In the genomic region with DNA sequence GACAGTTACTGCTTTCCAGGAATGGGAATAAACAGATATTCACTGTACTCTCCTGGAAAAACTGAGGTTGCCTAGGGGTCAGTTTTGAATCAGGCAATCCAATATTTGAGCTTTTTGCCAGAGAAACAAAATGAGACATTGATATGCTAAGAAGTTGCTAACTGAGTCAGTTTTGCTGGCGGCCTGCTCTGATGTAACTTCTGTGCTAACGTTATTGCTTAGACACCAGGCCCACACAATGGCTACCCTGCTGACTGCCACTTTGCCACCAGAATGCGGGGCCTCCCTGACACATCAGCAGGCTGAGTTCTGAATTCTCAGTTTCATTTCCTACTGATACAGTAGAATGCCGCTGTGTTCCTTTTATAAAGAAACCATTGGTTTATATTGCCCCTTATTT, we compare ENCODE assay signal across 15 cellular contexts. TPM values are rescaled to one million over a fixed set of nuclear protein-coding genes. Genes with fewer than 3 reads are reported as not detected.
DNase-seq lines count a peak whose midpoint lies in the region; ATAC-seq and TF ChIP-seq lines count a peak whose summit lies in the region.
"Had no signal": no experiment of that assay in that cellular context is flagged by ENCODE, and none has a peak within 500 bp of the region (broad histone marks: within the 10 kb centered on the region; RNA-seq: fewer than 3 reads in every experiment).

No MANE protein-coding gene starts in this region.

- intact Hi-C loops in transverse colon (cut with DNase I; ENCODE audit: low total_unique reads): no loop called here

- H3K4me1 Mint-ChIP-seq in endodermal cell: peaks cover 7% of the 10 kb centered on the region
- H3K4me1 Mint-ChIP-seq: activated naive CD4-positive, alpha-beta T cell treated with anti-CD3 and anti-CD28 coated beads, Interleukin-2, amount 50 U/mL, for 24 hours had no signal

- TF ChIP-seq POLR2A in transverse colon (IDR thresholded peaks at IDR 0.05): no peak

- no peaks in the 10 kb centered on the region for H3K36me3 Mint-ChIP-seq in endodermal cell (ENCODE audit: low read depth)
- H3K36me3 Mint-ChIP-seq: activated naive CD4-positive, alpha-beta T cell treated with anti-CD3 and anti-CD28 coated beads, Interleukin-2, amount 50 U/mL, for 24 hours had no signal

- no peak for ATAC-seq in HG02981 (IDR thresholded peaks at IDR 0.05; ENCODE audit: unreplicated experiment)
- no peak for ATAC-seq in GM21367 (IDR thresholded peaks at IDR 0.05; ENCODE audit: unreplicated experiment)

- H3K4me1 ChIP-seq in KMS-11 (ENCODE audit: low read depth, poor library complexity, severe bottlenecking) (peaks cover 11% of the 10 kb centered on the region), endodermal cell (ENCODE audit: control insufficient read depth, insufficient read depth, low read length) (peaks cover 3% of the 10 kb centered on the region), transverse colon (no peaks in the 10 kb centered on the region)
- H3K4me1 ChIP-seq: SJSA1, vagina had no signal

- H2AFZ ChIP-seq in KMS-11 (ENCODE audit: low read depth): peak overlapping the region; percentile 31; the same call in 1 of the 2 replicates

- peak; percentile 25 for DNase-seq in stimulated activated CD4-positive, alpha-beta T cell treated with anti-CD3 and anti-CD28 coated beads, Interleukin-1b, Interleukin-23, amount 100 ng/mL, for 48 hours
- no peak for DNase-seq in stimulated activated CD4-positive, alpha-beta T cell treated with anti-CD3 and anti-CD28 coated beads, Interleukin-2, amount 100 ng/mL, for 48 hours
- DNase-seq in endodermal cell (peak; percentile 60), transverse colon (peak; percentile 13)
- DNase-seq in activated CD4-positive, CD25-positive, alpha-beta regulatory T cell treated with anti-CD3 and anti-CD28 coated beads, Interleukin-2, amount 50 U/mL, for 72 hours: no peak
- DNase-seq: activated CD4-positive, alpha-beta T cell treated with anti-CD3 and anti-CD28 coated beads, Interleukin-2, amount 50 U/mL, for 1 hour; HCEC 1CT; islet precursor cell; NCI-H510A treated with DMSO at 0.1 percent for 48 hours had no signal

- H3K27ac Mint-ChIP-seq in endodermal cell: no peak overlapping the region
- H3K27ac Mint-ChIP-seq: activated naive CD4-positive, alpha-beta T cell treated with anti-CD3 and anti-CD28 coated beads, Interleukin-2, amount 50 U/mL, for 24 hours had no signal

- 26 to 50% methylated on average over 3 to 4 of the region's 4 CpGs for WGBS in endodermal cell (ENCODE audit: insufficient coverage in 1 of 2, insufficient read length in 1 of 2), 2 experiments
- WGBS in transverse colon (ENCODE audit: low coverage in 1 of 2), 2 donors: 70% methylated on average over 4 of the region's 4 CpGs; no CpG with 5 or more reads in 1 of the 2 donors

- no peaks in the 10 kb centered on the region for H3K9me3 Mint-ChIP-seq in endodermal cell
- H3K9me3 Mint-ChIP-seq: activated naive CD4-positive, alpha-beta T cell treated with anti-CD3 and anti-CD28 coated beads, Interleukin-2, amount 50 U/mL, for 24 hours had no signal

- peak overlapping the region; percentile 11; the same call in 1 of the 2 replicates for H3K4me2 ChIP-seq in KMS-11

- no peaks in the 10 kb centered on the region for H3K79me2 ChIP-seq in KMS-11 (ENCODE audit: insufficient read depth, low read depth)

- no peaks in the 10 kb centered on the region for H3K27me3 ChIP-seq in KMS-11 (ENCODE audit: insufficient read depth, low read depth)
- no peaks in the 10 kb centered on the region for H3K27me3 ChIP-seq in endodermal cell (ENCODE audit: control insufficient read depth, insufficient read depth, low read length, poor library complexity, severe bottlenecking)
- H3K27me3 ChIP-seq in transverse colon: no peaks in the 10 kb centered on the region
- H3K27me3 ChIP-seq: SJSA1, vagina had no signal

- H3K4me3 ChIP-seq in KMS-11 (IDR thresholded peaks at IDR 0.05; ENCODE audit: insufficient read depth, low read depth, low read length): no peak overlapping the region
- H3K4me3 ChIP-seq in endodermal cell (ENCODE audit: low read length): no peak overlapping the region
- H3K4me3 ChIP-seq in transverse colon: no peak overlapping the region
- H3K4me3 ChIP-seq: SJSA1, vagina had no signal

- TF ChIP-seq CTCF in KMS-11 (conservative IDR thresholded peaks at IDR 0.05; ENCODE audit: low read depth, low read length) (no peak), endodermal cell (conservative IDR thresholded peaks at IDR 0.05) (no peak), transverse colon (IDR thresholded peaks at IDR 0.05) (no peak)

- H3K4me3 Mint-ChIP-seq in endodermal cell: no peak overlapping the region
- H3K4me3 Mint-ChIP-seq: activated naive CD4-positive, alpha-beta T cell treated with anti-CD3 and anti-CD28 coated beads, Interleukin-2, amount 50 U/mL, for 24 hours had no signal

- H3K9ac ChIP-seq in KMS-11 (no peak overlapping the region), endodermal cell (ENCODE audit: extremely low read depth, low read length, poor library complexity, severe bottlenecking) (no peak overlapping the region)

- H4K20me1 ChIP-seq in KMS-11 (ENCODE audit: insufficient read depth): no peaks in the 10 kb centered on the region

- H3K27ac ChIP-seq in KMS-11: peak overlapping the region; percentile 8; the same call in 1 of the 2 replicates
- peak overlapping the region; percentile 76 for H3K27ac ChIP-seq in endodermal cell (ENCODE audit: low read depth, low read length)
- H3K27ac ChIP-seq in transverse colon: no peak overlapping the region
- H3K27ac ChIP-seq: SJSA1, vagina had no signal

- TF ChIP-seq EP300 in transverse colon (IDR thresholded peaks at IDR 0.05; ENCODE audit: low read depth): no peak

- H3K36me3 ChIP-seq in KMS-11 (ENCODE audit: insufficient read depth) (no peaks in the 10 kb centered on the region), endodermal cell (ENCODE audit: control insufficient read depth, insufficient read depth, low read length) (no peaks in the 10 kb centered on the region), transverse colon (no peaks in the 10 kb centered on the region)
- H3K36me3 ChIP-seq: SJSA1, vagina had no signal

- in situ Hi-C loops in transverse colon (cut with MboI; ENCODE audit: low pct_ligation_motif_present in 1 of 4, low pct_unique_long_range_greater_than_20kb in 1 of 4, low sequenced_read_pairs in 3 of 4): loop anchor here in 1 of 4 donors (25.0 kb wide), 1 partner anchor 179 kb away; no protein-coding TSS in a partner anchor

- H3K9me3 ChIP-seq in endodermal cell (ENCODE audit: control insufficient read depth, low read length) (no peaks in the 10 kb centered on the region), transverse colon (no peaks in the 10 kb centered on the region)
- H3K9me3 ChIP-seq: SJSA1, vagina had no signal

- H3K27me3 Mint-ChIP-seq in endodermal cell (ENCODE audit: insufficient read depth): peaks cover 3% of the 10 kb centered on the region

RNA-seq across cellular contexts. Expression of a gene that starts 18.2 kb away (rescaled TPM):
- total RNA-seq in endodermal cell (10 to 100 TPM; 34.5 to 37.5 TPM), transverse colon (1 to 10 TPM; 2.2 to 8.6 (median 4.0) TPM)
- polyA plus RNA-seq in endodermal cell (2013, experiment 1 of 2): 37.8 TPM
- polyA plus RNA-seq in endodermal cell (2013, experiment 2 of 2): 36.2 TPM

Comparison
In these comparisons a context has a peak if more than half of its experiments do, and no peak if none do; other contexts are left out.
1. DNase-seq: peak in stimulated activated CD4-positive, alpha-beta T cell treated with anti-CD3 and anti-CD28 coated beads, Interleukin-1b, Interleukin-23, amount 100 ng/mL, for 48 hours (single experiment), endodermal cell (single experiment) and transverse colon (single experiment); none in stimulated activated CD4-positive, alpha-beta T cell treated with anti-CD3 and anti-CD28 coated beads, Interleukin-2, amount 100 ng/mL, for 48 hours (0 of 2) and activated CD4-positive, CD25-positive, alpha-beta regulatory T cell treated with anti-CD3 and anti-CD28 coated beads, Interleukin-2, amount 50 U/mL, for 72 hours (single experiment).
2. H3K27ac ChIP-seq: peak in KMS-11 (single experiment) and endodermal cell (single experiment); none in transverse colon (0 of 4).